Comparison of ENCODE assay signal across 1 cellular context in the genomic region with DNA sequence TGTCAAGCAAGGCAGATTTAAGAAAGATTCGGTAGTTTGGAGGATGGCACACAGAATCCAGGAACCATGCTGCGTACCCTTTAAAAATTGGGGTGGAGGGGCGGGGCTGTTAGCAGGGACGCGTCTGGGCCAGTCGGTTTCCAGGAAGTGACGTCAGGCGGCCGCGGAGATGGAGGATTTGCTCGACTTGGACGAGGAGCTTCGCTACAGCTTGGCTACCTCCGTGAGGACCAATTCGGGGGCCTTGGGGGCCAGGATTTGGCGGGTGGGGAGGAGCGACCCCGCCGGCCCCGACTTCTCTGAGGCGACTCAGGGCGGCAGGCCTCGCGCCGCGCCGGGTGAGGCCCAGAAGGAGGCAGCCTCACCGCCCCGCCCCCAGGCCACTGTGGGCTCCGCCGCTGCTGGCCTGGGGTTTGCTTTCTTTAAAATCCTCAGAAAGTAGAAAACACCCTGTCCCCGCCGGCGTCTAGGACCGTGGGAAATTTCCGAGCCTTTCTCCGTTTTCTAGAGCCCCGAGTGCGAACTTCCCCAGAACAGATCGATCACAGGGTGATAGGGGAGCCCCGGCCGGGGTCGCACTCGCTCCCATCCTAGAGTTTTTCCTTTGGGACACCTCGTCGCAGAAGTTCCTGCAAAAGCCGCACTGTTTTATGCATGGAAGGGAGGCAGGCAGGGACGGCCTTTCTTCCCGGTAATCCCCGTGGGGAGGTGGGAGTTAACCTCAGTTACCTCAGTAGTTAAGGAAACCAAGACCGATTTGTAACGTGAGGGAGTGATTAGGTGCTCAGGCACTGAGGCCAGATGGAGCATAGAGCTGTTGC.
TF ChIP-seq lines count a peak whose summit lies in the region.

A gene (plus strand): TSS at position 146 of the 821 bp plus-strand sequence. CDS start 24 bp downstream, at position 170.

TF ChIP-seq in H1, 55 proteins besides CTCF, POLR2A, EP300 and RAD21:
- TF ChIP-seq, protein P1, sequence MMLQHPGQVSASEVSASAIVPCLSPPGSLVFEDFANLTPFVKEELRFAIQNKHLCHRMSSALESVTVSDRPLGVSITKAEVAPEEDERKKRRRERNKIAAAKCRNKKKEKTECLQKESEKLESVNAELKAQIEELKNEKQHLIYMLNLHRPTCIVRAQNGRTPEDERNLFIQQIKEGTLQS (IDR thresholded peaks at IDR 0.05; ENCODE audit: insufficient read depth, low read depth, low read length) = no peak
- TF ChIP-seq FOSL1 (IDR thresholded peaks at IDR 0.05; ENCODE audit: insufficient read depth, low read depth, low read length) = no peak
- TF ChIP-seq, protein P2, sequence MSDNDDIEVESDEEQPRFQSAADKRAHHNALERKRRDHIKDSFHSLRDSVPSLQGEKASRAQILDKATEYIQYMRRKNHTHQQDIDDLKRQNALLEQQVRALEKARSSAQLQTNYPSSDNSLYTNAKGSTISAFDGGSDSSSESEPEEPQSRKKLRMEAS (IDR thresholded peaks at IDR 0.05) = 0 out of 2 replicates have a peak, but pooled peaks have one; percentile 28
- no peak for TF ChIP-seq CBX8 (IDR thresholded peaks at IDR 0.05; ENCODE audit: borderline replicate concordance, low read depth, low read length)
- TF ChIP-seq NRF1 (IDR thresholded peaks at IDR 0.05; ENCODE audit: low read depth, low read length) = no peak
- peak; percentile 56; the same call in 1 of the 2 replicates for TF ChIP-seq RBBP5 (IDR thresholded peaks at IDR 0.05; ENCODE audit: borderline replicate concordance, low read depth, low read length)
- no peak for TF ChIP-seq JUN (IDR thresholded peaks at IDR 0.05; ENCODE audit: low read depth, low read length)
- no peak for TF ChIP-seq CHD1 (IDR thresholded peaks at IDR 0.05; ENCODE audit: low read depth, low read length)
- no peak for TF ChIP-seq KDM1A (IDR thresholded peaks at IDR 0.05; ENCODE audit: borderline replicate concordance, low read length)
- TF ChIP-seq JUND (IDR thresholded peaks at IDR 0.05; ENCODE audit: low read length) = peak; percentile 26; the same call in 1 of the 2 replicates
- TF ChIP-seq, protein P3, sequence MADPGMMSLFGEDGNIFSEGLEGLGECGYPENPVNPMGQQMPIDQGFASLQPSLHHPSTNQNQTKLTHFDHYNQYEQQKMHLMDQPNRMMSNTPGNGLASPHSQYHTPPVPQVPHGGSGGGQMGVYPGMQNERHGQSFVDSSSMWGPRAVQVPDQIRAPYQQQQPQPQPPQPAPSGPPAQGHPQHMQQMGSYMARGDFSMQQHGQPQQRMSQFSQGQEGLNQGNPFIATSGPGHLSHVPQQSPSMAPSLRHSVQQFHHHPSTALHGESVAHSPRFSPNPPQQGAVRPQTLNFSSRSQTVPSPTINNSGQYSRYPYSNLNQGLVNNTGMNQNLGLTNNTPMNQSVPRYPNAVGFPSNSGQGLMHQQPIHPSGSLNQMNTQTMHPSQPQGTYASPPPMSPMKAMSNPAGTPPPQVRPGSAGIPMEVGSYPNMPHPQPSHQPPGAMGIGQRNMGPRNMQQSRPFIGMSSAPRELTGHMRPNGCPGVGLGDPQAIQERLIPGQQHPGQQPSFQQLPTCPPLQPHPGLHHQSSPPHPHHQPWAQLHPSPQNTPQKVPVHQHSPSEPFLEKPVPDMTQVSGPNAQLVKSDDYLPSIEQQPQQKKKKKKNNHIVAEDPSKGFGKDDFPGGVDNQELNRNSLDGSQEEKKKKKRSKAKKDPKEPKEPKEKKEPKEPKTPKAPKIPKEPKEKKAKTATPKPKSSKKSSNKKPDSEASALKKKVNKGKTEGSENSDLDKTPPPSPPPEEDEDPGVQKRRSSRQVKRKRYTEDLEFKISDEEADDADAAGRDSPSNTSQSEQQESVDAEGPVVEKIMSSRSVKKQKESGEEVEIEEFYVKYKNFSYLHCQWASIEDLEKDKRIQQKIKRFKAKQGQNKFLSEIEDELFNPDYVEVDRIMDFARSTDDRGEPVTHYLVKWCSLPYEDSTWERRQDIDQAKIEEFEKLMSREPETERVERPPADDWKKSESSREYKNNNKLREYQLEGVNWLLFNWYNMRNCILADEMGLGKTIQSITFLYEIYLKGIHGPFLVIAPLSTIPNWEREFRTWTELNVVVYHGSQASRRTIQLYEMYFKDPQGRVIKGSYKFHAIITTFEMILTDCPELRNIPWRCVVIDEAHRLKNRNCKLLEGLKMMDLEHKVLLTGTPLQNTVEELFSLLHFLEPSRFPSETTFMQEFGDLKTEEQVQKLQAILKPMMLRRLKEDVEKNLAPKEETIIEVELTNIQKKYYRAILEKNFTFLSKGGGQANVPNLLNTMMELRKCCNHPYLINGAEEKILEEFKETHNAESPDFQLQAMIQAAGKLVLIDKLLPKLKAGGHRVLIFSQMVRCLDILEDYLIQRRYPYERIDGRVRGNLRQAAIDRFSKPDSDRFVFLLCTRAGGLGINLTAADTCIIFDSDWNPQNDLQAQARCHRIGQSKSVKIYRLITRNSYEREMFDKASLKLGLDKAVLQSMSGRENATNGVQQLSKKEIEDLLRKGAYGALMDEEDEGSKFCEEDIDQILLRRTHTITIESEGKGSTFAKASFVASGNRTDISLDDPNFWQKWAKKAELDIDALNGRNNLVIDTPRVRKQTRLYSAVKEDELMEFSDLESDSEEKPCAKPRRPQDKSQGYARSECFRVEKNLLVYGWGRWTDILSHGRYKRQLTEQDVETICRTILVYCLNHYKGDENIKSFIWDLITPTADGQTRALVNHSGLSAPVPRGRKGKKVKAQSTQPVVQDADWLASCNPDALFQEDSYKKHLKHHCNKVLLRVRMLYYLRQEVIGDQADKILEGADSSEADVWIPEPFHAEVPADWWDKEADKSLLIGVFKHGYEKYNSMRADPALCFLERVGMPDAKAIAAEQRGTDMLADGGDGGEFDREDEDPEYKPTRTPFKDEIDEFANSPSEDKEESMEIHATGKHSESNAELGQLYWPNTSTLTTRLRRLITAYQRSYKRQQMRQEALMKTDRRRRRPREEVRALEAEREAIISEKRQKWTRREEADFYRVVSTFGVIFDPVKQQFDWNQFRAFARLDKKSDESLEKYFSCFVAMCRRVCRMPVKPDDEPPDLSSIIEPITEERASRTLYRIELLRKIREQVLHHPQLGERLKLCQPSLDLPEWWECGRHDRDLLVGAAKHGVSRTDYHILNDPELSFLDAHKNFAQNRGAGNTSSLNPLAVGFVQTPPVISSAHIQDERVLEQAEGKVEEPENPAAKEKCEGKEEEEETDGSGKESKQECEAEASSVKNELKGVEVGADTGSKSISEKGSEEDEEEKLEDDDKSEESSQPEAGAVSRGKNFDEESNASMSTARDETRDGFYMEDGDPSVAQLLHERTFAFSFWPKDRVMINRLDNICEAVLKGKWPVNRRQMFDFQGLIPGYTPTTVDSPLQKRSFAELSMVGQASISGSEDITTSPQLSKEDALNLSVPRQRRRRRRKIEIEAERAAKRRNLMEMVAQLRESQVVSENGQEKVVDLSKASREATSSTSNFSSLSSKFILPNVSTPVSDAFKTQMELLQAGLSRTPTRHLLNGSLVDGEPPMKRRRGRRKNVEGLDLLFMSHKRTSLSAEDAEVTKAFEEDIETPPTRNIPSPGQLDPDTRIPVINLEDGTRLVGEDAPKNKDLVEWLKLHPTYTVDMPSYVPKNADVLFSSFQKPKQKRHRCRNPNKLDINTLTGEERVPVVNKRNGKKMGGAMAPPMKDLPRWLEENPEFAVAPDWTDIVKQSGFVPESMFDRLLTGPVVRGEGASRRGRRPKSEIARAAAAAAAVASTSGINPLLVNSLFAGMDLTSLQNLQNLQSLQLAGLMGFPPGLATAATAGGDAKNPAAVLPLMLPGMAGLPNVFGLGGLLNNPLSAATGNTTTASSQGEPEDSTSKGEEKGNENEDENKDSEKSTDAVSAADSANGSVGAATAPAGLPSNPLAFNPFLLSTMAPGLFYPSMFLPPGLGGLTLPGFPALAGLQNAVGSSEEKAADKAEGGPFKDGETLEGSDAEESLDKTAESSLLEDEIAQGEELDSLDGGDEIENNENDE (IDR thresholded peaks at IDR 0.05; ENCODE audit: insufficient replicate concordance, low read length) = no peak
- peak; percentile 85 for TF ChIP-seq ASH2L (IDR thresholded peaks at IDR 0.05; ENCODE audit: low read length)
- no peak for TF ChIP-seq TBP (IDR thresholded peaks at IDR 0.05; ENCODE audit: low read depth, low read length)
- TF ChIP-seq SUZ12 (IDR thresholded peaks at IDR 0.05; ENCODE audit: low read length) = no peak
- TF ChIP-seq RXRA (IDR thresholded peaks at IDR 0.05; ENCODE audit: insufficient read depth, low read depth, low read length) = no peak
- no peak for TF ChIP-seq SP2 (IDR thresholded peaks at IDR 0.05; ENCODE audit: low read length)
- peak; percentile 59 for TF ChIP-seq SAP30 (IDR thresholded peaks at IDR 0.05; ENCODE audit: insufficient read depth, insufficient replicate concordance, low read length)
- TF ChIP-seq YY1 (IDR thresholded peaks at IDR 0.05; ENCODE audit: low read depth, low read length) = no peak; the same call in 1 of the 2 replicates
- no peak for TF ChIP-seq BCL11A (IDR thresholded peaks at IDR 0.05; ENCODE audit: low read depth in 2 of 2, low read length in 2 of 2)
- TF ChIP-seq CBX5 (IDR thresholded peaks at IDR 0.05; ENCODE audit: low read depth, low read length) = no peak
- TF ChIP-seq, protein P4, sequence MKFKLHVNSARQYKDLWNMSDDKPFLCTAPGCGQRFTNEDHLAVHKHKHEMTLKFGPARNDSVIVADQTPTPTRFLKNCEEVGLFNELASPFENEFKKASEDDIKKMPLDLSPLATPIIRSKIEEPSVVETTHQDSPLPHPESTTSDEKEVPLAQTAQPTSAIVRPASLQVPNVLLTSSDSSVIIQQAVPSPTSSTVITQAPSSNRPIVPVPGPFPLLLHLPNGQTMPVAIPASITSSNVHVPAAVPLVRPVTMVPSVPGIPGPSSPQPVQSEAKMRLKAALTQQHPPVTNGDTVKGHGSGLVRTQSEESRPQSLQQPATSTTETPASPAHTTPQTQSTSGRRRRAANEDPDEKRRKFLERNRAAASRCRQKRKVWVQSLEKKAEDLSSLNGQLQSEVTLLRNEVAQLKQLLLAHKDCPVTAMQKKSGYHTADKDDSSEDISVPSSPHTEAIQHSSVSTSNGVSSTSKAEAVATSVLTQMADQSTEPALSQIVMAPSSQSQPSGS (IDR thresholded peaks at IDR 0.05; ENCODE audit: low read length) = no peak
- TF ChIP-seq, protein P5, sequence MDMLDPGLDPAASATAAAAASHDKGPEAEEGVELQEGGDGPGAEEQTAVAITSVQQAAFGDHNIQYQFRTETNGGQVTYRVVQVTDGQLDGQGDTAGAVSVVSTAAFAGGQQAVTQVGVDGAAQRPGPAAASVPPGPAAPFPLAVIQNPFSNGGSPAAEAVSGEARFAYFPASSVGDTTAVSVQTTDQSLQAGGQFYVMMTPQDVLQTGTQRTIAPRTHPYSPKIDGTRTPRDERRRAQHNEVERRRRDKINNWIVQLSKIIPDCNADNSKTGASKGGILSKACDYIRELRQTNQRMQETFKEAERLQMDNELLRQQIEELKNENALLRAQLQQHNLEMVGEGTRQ (IDR thresholded peaks at IDR 0.05; ENCODE audit: low read length) = no peak
- no peak for TF ChIP-seq RFX5 (IDR thresholded peaks at IDR 0.05; ENCODE audit: borderline replicate concordance, low read depth, low read length)
- TF ChIP-seq KDM5A (IDR thresholded peaks at IDR 0.05; ENCODE audit: low read length) = 0 out of 2 replicates have a peak, but pooled peaks have one; percentile 20
- no peak for TF ChIP-seq BRCA1 (IDR thresholded peaks at IDR 0.05; ENCODE audit: low read depth, low read length)
- no peak for TF ChIP-seq HDAC6 (IDR thresholded peaks at IDR 0.05; ENCODE audit: low read depth, low read length)
- TF ChIP-seq TCF12 (IDR thresholded peaks at IDR 0.05; ENCODE audit: low read depth, low read length) = no peak
- no peak for TF ChIP-seq CHD2 (IDR thresholded peaks at IDR 0.05; ENCODE audit: low read length)
- no peak for TF ChIP-seq POU5F1 (IDR thresholded peaks at IDR 0.05; ENCODE audit: low read depth, low read length)
- TF ChIP-seq CEBPB (IDR thresholded peaks at IDR 0.05; ENCODE audit: low read depth, low read length) = no peak
- TF ChIP-seq SP4 (IDR thresholded peaks at IDR 0.05; ENCODE audit: low read length) = no peak
- TF ChIP-seq SIRT6 (IDR thresholded peaks at IDR 0.05; ENCODE audit: low read length) = no peak
- TF ChIP-seq TEAD4 (IDR thresholded peaks at IDR 0.05; ENCODE audit: low read depth, low read length) = no peak
- no peak for TF ChIP-seq GTF2F1 (IDR thresholded peaks at IDR 0.05; ENCODE audit: borderline replicate concordance, low read depth, low read length)
- TF ChIP-seq CTBP2 (IDR thresholded peaks at IDR 0.05; ENCODE audit: borderline replicate concordance, insufficient read depth, insufficient read length, low read length) = no peak
- TF ChIP-seq POLR2AphosphoS5 (IDR thresholded peaks at IDR 0.05; ENCODE audit: low read depth, low read length) = no peak
- TF ChIP-seq HDAC2 (IDR thresholded peaks at IDR 0.05; ENCODE audit: borderline replicate concordance in 1 of 2, low read depth in 2 of 2, low read length in 2 of 2) = peak in 1 of 2 experiments; percentile 91; a peak in 1 of 4 replicates
- no peak for TF ChIP-seq EZH2 (IDR thresholded peaks at IDR 0.05; ENCODE audit: low read depth, low read length, severe bottlenecking)
- peak; percentile 81 for TF ChIP-seq KDM4A (IDR thresholded peaks at IDR 0.05; ENCODE audit: low read depth, low read length, severe bottlenecking)
- TF ChIP-seq, protein P6, sequence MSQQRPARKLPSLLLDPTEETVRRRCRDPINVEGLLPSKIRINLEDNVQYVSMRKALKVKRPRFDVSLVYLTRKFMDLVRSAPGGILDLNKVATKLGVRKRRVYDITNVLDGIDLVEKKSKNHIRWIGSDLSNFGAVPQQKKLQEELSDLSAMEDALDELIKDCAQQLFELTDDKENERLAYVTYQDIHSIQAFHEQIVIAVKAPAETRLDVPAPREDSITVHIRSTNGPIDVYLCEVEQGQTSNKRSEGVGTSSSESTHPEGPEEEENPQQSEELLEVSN (IDR thresholded peaks at IDR 0.05) = no peak
- TF ChIP-seq GABPA (IDR thresholded peaks at IDR 0.05; ENCODE audit: borderline replicate concordance, insufficient read depth, low read length) = peak; percentile 82; the same call in 1 of the 2 replicates
- no peak for TF ChIP-seq SP1 (IDR thresholded peaks at IDR 0.05; ENCODE audit: low read depth, low read length)
- no peak for TF ChIP-seq ZNF274 (IDR thresholded peaks at IDR 0.05; ENCODE audit: borderline replicate concordance, extremely low read depth, low read length)
- no peak for TF ChIP-seq SIX5 (IDR thresholded peaks at IDR 0.05; ENCODE audit: low read depth, low read length)
- TF ChIP-seq TAF1 (IDR thresholded peaks at IDR 0.05; ENCODE audit: low read depth, low read length) = peak; percentile 56; the same call in 1 of the 2 replicates
- TF ChIP-seq TAF7 (optimal IDR thresholded peaks at IDR 0.05; ENCODE audit: borderline replicate concordance, low read depth, low read length) = no peak
- no peak for TF ChIP-seq SRF (IDR thresholded peaks at IDR 0.05; ENCODE audit: low read depth, low read length)
- TF ChIP-seq PHF8 (conservative IDR thresholded peaks at IDR 0.05; ENCODE audit: low read depth, low read length) = peak; percentile 62
- TF ChIP-seq SIN3A (conservative IDR thresholded peaks at IDR 0.05 in 1 of 2, IDR thresholded peaks at IDR 0.05 in 1 of 2; ENCODE audit: low read depth in 1 of 2, low read length in 2 of 2) = peak; percentile 68 to 96; a peak in 2 of 4 replicates
- TF ChIP-seq CREB1 (IDR thresholded peaks at IDR 0.05) = peak; percentile 93
- TF ChIP-seq RNF2 (IDR thresholded peaks at IDR 0.05; ENCODE audit: borderline replicate concordance, low read depth, low read length, missing control alignments, poor library complexity, severe bottlenecking) = no peak
- no peak for TF ChIP-seq EGR1 (IDR thresholded peaks at IDR 0.05; ENCODE audit: borderline replicate concordance, low read depth, low read length)
- TF ChIP-seq MAFK (IDR thresholded peaks at IDR 0.05; ENCODE audit: low read depth, low read length) = no peak
- TF ChIP-seq NANOG (IDR thresholded peaks at IDR 0.05; ENCODE audit: insufficient read depth, low read depth, low read length, poor library complexity, severe bottlenecking) = no peak
- TF ChIP-seq BACH1 (IDR thresholded peaks at IDR 0.05; ENCODE audit: low read length) = no peak
TF ChIP-seq in H1: peak in this region for 13.
